Comparison of ENCODE assay signal across 15 cellular contexts in genomic region chr3:141239551-141240281, GRCh38. TPM values are rescaled to one million over a fixed set of nuclear protein-coding genes. Genes with fewer than 3 reads are reported as not detected.
A peak's percentile ranks its signal among the peaks of the same experiment; 100 is the strongest.
DNase-seq lines count a peak whose midpoint lies in the region; ATAC-seq, FAIRE-seq and TF ChIP-seq lines count a peak whose summit lies in the region.
"Had no signal": no experiment of that assay in that cellular context is flagged by ENCODE, and none has a peak within 500 bp of the region (broad histone marks: within the 10 kb centered on the region; RNA-seq: fewer than 3 reads in every experiment).

No MANE protein-coding gene starts in this region.

- H3K4me1 ChIP-seq in heart right ventricle: peaks cover 11 to 79% (median 64%) of the 10 kb centered on the region in 9 donors

- H3K27me3 Mint-ChIP-seq in activated naive CD8-positive, alpha-beta T cell treated with anti-CD3 and anti-CD28 coated beads for 36 hours: no peaks in the 10 kb centered on the region
- H3K27me3 Mint-ChIP-seq: effector memory CD8-positive, alpha-beta T cell; naive B cell had no signal

- TF ChIP-seq POLR2A in GM12891 (IDR thresholded peaks at IDR 0.05; ENCODE audit: low read depth, low read length): no peak

- H3K27ac ChIP-seq in heart right ventricle (peak overlapping the region in 8 of 10 donors; percentile 21 to 89 (median 85)), temporal lobe (ENCODE audit: low read depth, low read length) (peak overlapping the region; percentile 10)
- H3K27ac ChIP-seq: SJCRH30, VCaP had no signal

- no peak for ATAC-seq in heart right ventricle
- no peak for ATAC-seq in Right ventricle myocardium superior (ENCODE audit: poor library complexity)
- no peak for ATAC-seq in stimulated activated naive CD8-positive, alpha-beta T cell treated with anti-CD3 and anti-CD28 coated beads, Interleukin-15, Interleukin-2, amounts not matched to agents 100 U/mL and 50 U/mL, for 24 hours
- no peak for ATAC-seq in HG03442 (IDR thresholded peaks at IDR 0.05; ENCODE audit: unreplicated experiment)
- ATAC-seq: effector memory CD8-positive, alpha-beta T cell had no signal

- intact Hi-C loops in heart right ventricle (cut with DNase I): loop anchor here in 4 of 10 donors (5.0 to 10.0 kb wide), 3 partner anchors 38 to 215 kb away; partner anchors contain the start of gene ZBTB38 (in 1 of the 4)
- intact Hi-C loops in Right ventricle myocardium superior (cut with DNase I): loop anchor here (10.0 kb wide), 1 partner anchor 215 kb away; no protein-coding TSS in a partner anchor

- H3K4me3 ChIP-seq in heart right ventricle: no peak overlapping the region
- H3K4me3 ChIP-seq: SJCRH30 had no signal

- no peak for DNase-seq in heart right ventricle
- no peak for DNase-seq in Right ventricle myocardium superior
- DNase-seq in NCI-H1092 treated with DMSO at 0.1 percent for 48 hours (lab: John Stamatoyannopoulos, UW): peak; percentile 85
- no peak for DNase-seq in activated naive CD8-positive, alpha-beta T cell treated with anti-CD3 and anti-CD28 coated beads for 36 hours
- DNase-seq in stimulated activated naive CD8-positive, alpha-beta T cell treated with anti-CD3 and anti-CD28 coated beads, Interleukin-15, Interleukin-2, amounts not matched to agents 100 U/mL and 50 U/mL, for 24 hours: no peak
- DNase-seq in GM12891 (ENCODE audit: insufficient read length, low spot score): no peak
- DNase-seq: BE2C; effector memory CD8-positive, alpha-beta T cell; Karpas-422; naive B cell; NCI-H526 had no signal

- H3K36me3 ChIP-seq in heart right ventricle: peaks cover 0 to 12% (median 0%) of the 10 kb centered on the region in 9 donors
- H3K36me3 ChIP-seq: SJCRH30 had no signal

- H3K4me1 Mint-ChIP-seq in activated naive CD8-positive, alpha-beta T cell treated with anti-CD3 and anti-CD28 coated beads for 36 hours: peaks cover 76% of the 10 kb centered on the region
- H3K4me1 Mint-ChIP-seq: naive B cell had no signal

- H3K27me3 ChIP-seq in heart right ventricle: no peaks in the 10 kb centered on the region
- H3K27me3 ChIP-seq: BE2C, SJCRH30 had no signal

- H3K9me3 Mint-ChIP-seq in activated naive CD8-positive, alpha-beta T cell treated with anti-CD3 and anti-CD28 coated beads for 36 hours: peaks cover 2% of the 10 kb centered on the region
- H3K9me3 Mint-ChIP-seq: effector memory CD8-positive, alpha-beta T cell had no signal

- no peak for FAIRE-seq in GM12891 (lab: Jason Lieb, UNC)

- H3K36me3 Mint-ChIP-seq in activated naive CD8-positive, alpha-beta T cell treated with anti-CD3 and anti-CD28 coated beads for 36 hours: peaks cover 42% of the 10 kb centered on the region

- H3K9me3 ChIP-seq in heart right ventricle: no peaks in the 10 kb centered on the region
- H3K9me3 ChIP-seq: SJCRH30 had no signal

- WGBS in heart right ventricle, 2 donors: 46 to 66% methylated on average over 5 of the region's 5 CpGs

- H3K4me3 Mint-ChIP-seq in activated naive CD8-positive, alpha-beta T cell treated with anti-CD3 and anti-CD28 coated beads for 36 hours: peak overlapping the region; percentile 10
- H3K4me3 Mint-ChIP-seq: effector memory CD8-positive, alpha-beta T cell; naive B cell had no signal

- no peak for TF ChIP-seq CTCF in heart right ventricle (IDR thresholded peaks at IDR 0.05)

- H3K27ac Mint-ChIP-seq in activated naive CD8-positive, alpha-beta T cell treated with anti-CD3 and anti-CD28 coated beads for 36 hours: peak overlapping the region; percentile 20
- H3K27ac Mint-ChIP-seq: effector memory CD8-positive, alpha-beta T cell had no signal

TF ChIP-seq in GM12891, 5 proteins besides CTCF, POLR2A, EP300 and RAD21:
- TF ChIP-seq POU2F2 (IDR thresholded peaks at IDR 0.05; ENCODE audit: low read depth, low read length) (no peak), TAF1 (IDR thresholded peaks at IDR 0.05; ENCODE audit: low read depth, low read length) (no peak), PAX5 (IDR thresholded peaks at IDR 0.05; ENCODE audit: insufficient read depth, low read length, severe bottlenecking) (no peak), POLR2AphosphoS5 (IDR thresholded peaks at IDR 0.05; ENCODE audit: low read depth, low read length) (no peak), SPI1 (IDR thresholded peaks at IDR 0.05; ENCODE audit: low read depth, low read length) (no peak)

RNA-seq across cellular contexts. Expression of gene PXYLP1, which starts 8.1 kb away (rescaled TPM):
- 10 to 100 TPM in 9 of 10 donors, 1 to 10 TPM in 1; 8.7 to 33.5 (median 19.9) TPM for total RNA-seq in heart right ventricle
- 10 to 100 TPM; 11.3 to 17.0 TPM for polyA plus RNA-seq in heart right ventricle
- total RNA-seq in Right ventricle myocardium superior: 10.8 TPM
- total RNA-seq in activated naive CD8-positive, alpha-beta T cell treated with anti-CD3 and anti-CD28 coated beads for 36 hours: 10 to 100 TPM in 1 of 2 experiments, 1 to 10 TPM in 1; 9.9 to 10.5 TPM
- 33.7 TPM for total RNA-seq in temporal lobe
- 0.10 TPM for polyA plus RNA-seq in GM12891 (2012; ENCODE audit: low read depth, missing spikeins)
